In genomic region chr17:39772987-39773664, GRCh38 we compare ENCODE assay signal across 18 cellular contexts. TPM values are rescaled to one million over a fixed set of nuclear protein-coding genes. Genes with fewer than 3 reads are reported as not detected.
DNase-seq lines count a peak whose midpoint lies in the region; ATAC-seq and TF ChIP-seq lines count a peak whose summit lies in the region.
"Had no signal": no experiment of that assay in that cellular context is flagged by ENCODE, and none has a peak within 500 bp of the region (broad histone marks: within the 10 kb centered on the region; RNA-seq: fewer than 3 reads in every experiment).

No MANE protein-coding gene starts in this region.

- peak overlapping the region; percentile 97 for H3K27ac Mint-ChIP-seq in CD8-positive, alpha-beta T cell
- H3K27ac Mint-ChIP-seq in IgD-negative memory B cell (peak overlapping the region; percentile 89 to 98 (median 96)), osteocyte (ENCODE audit: unreplicated experiment) (no peak overlapping the region)
- peak overlapping the region; percentile 97 for H3K27ac Mint-ChIP-seq in activated naive CD8-positive, alpha-beta T cell
- peak overlapping the region; percentile 93 to 100 (median 95) for H3K27ac Mint-ChIP-seq in naive thymus-derived CD8-positive, alpha-beta T cell
- H3K27ac Mint-ChIP-seq: nephron had no signal

- no peaks in the 10 kb centered on the region for H3K27me3 ChIP-seq in CD8-positive, alpha-beta T cell (ENCODE audit: insufficient read depth, low read length)

- intact Hi-C loops in CD8-positive, alpha-beta T cell (cut with DNase I, micrococcal nuclease), result loop anchor here (5.0 to 10.0 kb wide), 3 partner anchors 39 to 542 kb away; partner anchors contain the start of genes LRRC3C (in 1 of the 2) and ORMDL3 (in 1 of the 2)
- intact Hi-C loops in head of caudate nucleus (cut with DNase I), result no loop called here

- H3K4me3 ChIP-seq in CD8-positive, alpha-beta T cell (ENCODE audit: low read depth, low read length), result peak overlapping the region; percentile 30

- CTCF ChIA-PET in CD8-positive, alpha-beta T cell (lab: Charles Lee), result no interaction called here

- no peak for DNase-seq in CD8-positive, alpha-beta T cell
- DNase-seq in naive thymus-derived CD8-positive, alpha-beta T cell, result peak in 1 of 10 donors; percentile 47
- DNase-seq in MV-4-11 (lab: John Stamatoyannopoulos, UW), result no peak
- DNase-seq in osteocyte (ENCODE audit: extremely low spot score, unreplicated experiment), result no peak
- no peak for DNase-seq in head of caudate nucleus
- DNase-seq: activated gamma-delta T cell; cerebellar nuclear complex; GDM1; stimulated activated CD4-positive, alpha-beta T cell treated with anti-CD3 and anti-CD28 coated beads, Interleukin-4, amount 100 ng/mL, for 24 hours; stimulated activated naive CD4-positive, alpha-beta T cell treated with Interleukin-2 at 50 U/mL for 16 hours had no signal

- peaks cover 92% of the 10 kb centered on the region for H3K4me1 ChIP-seq in CD8-positive, alpha-beta T cell (ENCODE audit: insufficient read depth, low read length)

- H3K27ac ChIP-seq in CD8-positive, alpha-beta T cell (ENCODE audit: low read depth, low read length), result peak overlapping the region; percentile 52
- H3K27ac ChIP-seq: C4-2B had no signal

- no peak for TF ChIP-seq CTCF in CD8-positive, alpha-beta T cell (IDR thresholded peaks at IDR 0.05)
- no peak for TF ChIP-seq CTCF in osteocyte (IDR thresholded peaks at IDR 0.05)

- peaks cover 93% of the 10 kb centered on the region for H3K4me1 Mint-ChIP-seq in CD8-positive, alpha-beta T cell (ENCODE audit: low read depth)
- H3K4me1 Mint-ChIP-seq in IgD-negative memory B cell (peaks cover 67 to 80% (median 75%) of the 10 kb centered on the region in 3 donors), osteocyte (ENCODE audit: unreplicated experiment) (no peaks in the 10 kb centered on the region)
- peaks cover 97% of the 10 kb centered on the region for H3K4me1 Mint-ChIP-seq in activated naive CD8-positive, alpha-beta T cell (ENCODE audit: low read depth)
- H3K4me1 Mint-ChIP-seq in naive thymus-derived CD8-positive, alpha-beta T cell, result peaks cover 53 to 97% (median 94%) of the 10 kb centered on the region in 4 donors

- peaks cover 63% of the 10 kb centered on the region for H3K36me3 Mint-ChIP-seq in CD8-positive, alpha-beta T cell
- H3K36me3 Mint-ChIP-seq in IgD-negative memory B cell (peaks cover 28% of the 10 kb centered on the region), osteocyte (ENCODE audit: unreplicated experiment) (no peaks in the 10 kb centered on the region)
- H3K36me3 Mint-ChIP-seq in activated naive CD8-positive, alpha-beta T cell, result peaks cover 43% of the 10 kb centered on the region
- peaks cover 0 to 42% (median 28%) of the 10 kb centered on the region in 3 donors for H3K36me3 Mint-ChIP-seq in naive thymus-derived CD8-positive, alpha-beta T cell

- no peak for ATAC-seq in CD8-positive, alpha-beta T cell
- no peak for ATAC-seq in naive thymus-derived CD8-positive, alpha-beta T cell
- no peak for ATAC-seq in HG03108 (IDR thresholded peaks at IDR 0.05; ENCODE audit: unreplicated experiment)
- ATAC-seq: activated CD4-positive, CD25-positive, alpha-beta regulatory T cell treated with anti-CD3 and anti-CD28 coated beads, Interleukin-2, amount 50 U/mL, for 24 hours; left lobe of liver; SK-N-SH treated with all-trans-retinoic acid at 6 μM for 48 hours had no signal

- H3K27me3 Mint-ChIP-seq in CD8-positive, alpha-beta T cell (ENCODE audit: low read depth), result no peaks in the 10 kb centered on the region
- H3K27me3 Mint-ChIP-seq in IgD-negative memory B cell (no peaks in the 10 kb centered on the region), osteocyte (ENCODE audit: unreplicated experiment) (peaks cover 80% of the 10 kb centered on the region)
- H3K27me3 Mint-ChIP-seq in activated naive CD8-positive, alpha-beta T cell, result no peaks in the 10 kb centered on the region
- H3K27me3 Mint-ChIP-seq in naive thymus-derived CD8-positive, alpha-beta T cell, result no peaks in the 10 kb centered on the region

- POLR2A ChIA-PET in CD8-positive, alpha-beta T cell (lab: Charles Lee), result interaction anchor here (0.6 to 1.0 kb wide), 2 partner anchors 89 to 1050 kb away, joined by 3 read pairs; no protein-coding TSS in a partner anchor
- POLR2A ChIA-PET in naive thymus-derived CD8-positive, alpha-beta T cell (lab: Charles Lee), result interaction anchor here (1.0 to 2.3 kb wide), 3 partner anchors 18 to 151 kb away, joined by 3 to 18 read pairs (median 7); no protein-coding TSS in a partner anchor

- H3K36me3 ChIP-seq in CD8-positive, alpha-beta T cell (ENCODE audit: insufficient read depth, low read length), result peaks cover 6% of the 10 kb centered on the region

- H3K9me3 Mint-ChIP-seq in CD8-positive, alpha-beta T cell, result no peaks in the 10 kb centered on the region
- H3K9me3 Mint-ChIP-seq in IgD-negative memory B cell (no peaks in the 10 kb centered on the region), osteocyte (ENCODE audit: unreplicated experiment) (no peaks in the 10 kb centered on the region)
- H3K9me3 Mint-ChIP-seq in activated naive CD8-positive, alpha-beta T cell (ENCODE audit: low read depth), result no peaks in the 10 kb centered on the region
- H3K9me3 Mint-ChIP-seq in naive thymus-derived CD8-positive, alpha-beta T cell, result no peaks in the 10 kb centered on the region
- H3K9me3 Mint-ChIP-seq: nephron had no signal

- no peaks in the 10 kb centered on the region for H3K9me3 ChIP-seq in CD8-positive, alpha-beta T cell (ENCODE audit: low read length)

- H3K4me3 Mint-ChIP-seq in CD8-positive, alpha-beta T cell, result peak overlapping the region; percentile 78
- H3K4me3 Mint-ChIP-seq in IgD-negative memory B cell, result peak overlapping the region; percentile 56 to 94 (median 80)
- peak overlapping the region; percentile 78 for H3K4me3 Mint-ChIP-seq in activated naive CD8-positive, alpha-beta T cell
- peak overlapping the region; percentile 52 to 95 (median 82) for H3K4me3 Mint-ChIP-seq in naive thymus-derived CD8-positive, alpha-beta T cell
- H3K4me3 Mint-ChIP-seq in osteocyte (ENCODE audit: unreplicated experiment), result no peak overlapping the region
- H3K4me3 Mint-ChIP-seq: nephron had no signal

RNA-seq across cellular contexts. Expression of gene GRB7, which starts 35.4 kb away (rescaled TPM):
- not detected for total RNA-seq in CD8-positive, alpha-beta T cell
- polyA plus RNA-seq in IgD-negative memory B cell, result not detected
- total RNA-seq in naive thymus-derived CD8-positive, alpha-beta T cell, result not detected
- not detected for polyA plus RNA-seq in naive thymus-derived CD8-positive, alpha-beta T cell
- total RNA-seq in osteocyte, result 0.94 and 1.2 TPM in 2 replicates

RNA-seq across cellular contexts. Expression of gene MIEN1, which starts 42.8 kb away (rescaled TPM):
- total RNA-seq in CD8-positive, alpha-beta T cell, result 10 to 100 TPM; 29.5 to 30.1 TPM
- polyA plus RNA-seq in IgD-negative memory B cell, result 113 TPM
- 10 to 100 TPM; 28.9 to 33.2 TPM for total RNA-seq in naive thymus-derived CD8-positive, alpha-beta T cell
- 10 to 100 TPM; 75.6 to 81.6 (median 76.7) TPM for polyA plus RNA-seq in naive thymus-derived CD8-positive, alpha-beta T cell
- 48.4 and 52.7 TPM in 2 replicates for total RNA-seq in osteocyte
